Comparison of ENCODE assay signal across 8 cellular contexts in genomic region chr16:57801098-57801855, GRCh38. TPM values are rescaled to one million over a fixed set of nuclear protein-coding genes. Genes with fewer than 3 reads are reported as not detected.
DNase-seq lines count a peak whose midpoint lies in the region; ATAC-seq and TF ChIP-seq lines count a peak whose summit lies in the region.

No MANE protein-coding gene starts in this region.

- POLR2A ChIA-PET in Panc1 (lab: Charles Lee): interaction anchor here (0.6 kb wide), 1 partner anchor 546 kb away, joined by 5 read pairs; no protein-coding TSS in a partner anchor

- H3K4me3 ChIP-seq in Panc1 (ENCODE audit: low read depth in 2 of 2, low read length in 2 of 2) (peak overlapping the region; percentile 54 to 69), epithelial cell of proximal tubule (ENCODE audit: low read depth, low read length) (peak overlapping the region; percentile 84), osteoblast (ENCODE audit: insufficient read depth, low read length) (peak overlapping the region; percentile 88)

- peaks cover 39% of the 10 kb centered on the region for H3K4me1 ChIP-seq in Panc1 (ENCODE audit: control insufficient read depth, insufficient read depth, low read length)
- H3K4me1 ChIP-seq in osteoblast (ENCODE audit: insufficient read depth, low read length): peaks cover 23% of the 10 kb centered on the region

- TSS peak; percentile 62 for BruUV-seq in Panc1 (replicated peaks; lab: Mats Ljungman, UMichigan)

- CTCF ChIA-PET in Panc1 (lab: Charles Lee): interaction anchor here (0.7 kb wide), 1 partner anchor 62 kb away, joined by 3 read pairs; no protein-coding TSS in a partner anchor

- in situ Hi-C loops in Panc1 (cut with HindIII; ENCODE audit: low pct_unique_long_range_greater_than_20kb, low sequenced_read_pairs): no loop called here

- peak; percentile 59; the same call in 1 of the 2 replicates for ATAC-seq in Panc1

- peak; percentile 8 for DNase-seq in COLO829 (ENCODE audit: low spot score)
- DNase-seq in Panc1 (ENCODE audit: low read depth, low spot score): no peak
- DNase-seq in epithelial cell of proximal tubule (ENCODE audit: low read depth): no peak
- peak; percentile 99 for DNase-seq in osteoblast (ENCODE audit: insufficient read length, low spot score, missing footprints)
- DNase-seq in HuH-7.5 (ENCODE audit: low spot score): no peak
- no peak for DNase-seq in cerebellar cortex (ENCODE audit: low spot score)
- no peak for DNase-seq in NCI-H526 (lab: John Stamatoyannopoulos, UW)
- DNase-seq in NCI-H1930 (lab: John Stamatoyannopoulos, UW): no peak

- H3K27ac ChIP-seq in Panc1 (ENCODE audit: low read length) (peak overlapping the region; percentile 82), osteoblast (ENCODE audit: low read depth, low read length) (peak overlapping the region; percentile 81)

- H3K9me3 ChIP-seq in Panc1 (ENCODE audit: control insufficient read depth, insufficient read depth, low read depth, low read length) (no peaks in the 10 kb centered on the region), osteoblast (ENCODE audit: low read depth, low read length) (no peaks in the 10 kb centered on the region)

- H3K36me3 ChIP-seq in Panc1 (ENCODE audit: control insufficient read depth, insufficient read depth, low read length): no peaks in the 10 kb centered on the region
- H3K36me3 ChIP-seq in osteoblast (ENCODE audit: insufficient read depth, low read length): peaks cover 15% of the 10 kb centered on the region

- peak overlapping the region; percentile 97 for H3K4me2 ChIP-seq in osteoblast (ENCODE audit: insufficient read depth, low read length)

- no peaks in the 10 kb centered on the region for H3K27me3 ChIP-seq in Panc1 (ENCODE audit: control insufficient read depth, insufficient read depth, low read length)
- no peaks in the 10 kb centered on the region for H3K27me3 ChIP-seq in osteoblast (ENCODE audit: insufficient read depth, low read length)

- peak overlapping the region; percentile 82 for H2AFZ ChIP-seq in osteoblast (ENCODE audit: low read length)

- intact Hi-C loops in Panc1 (cut with micrococcal nuclease; ENCODE audit: unreplicated experiment): no loop called here

- H4K20me1 ChIP-seq in osteoblast (ENCODE audit: insufficient read depth, low read length): peaks cover 29% of the 10 kb centered on the region

- no peak for TF ChIP-seq CTCF in Panc1 (IDR thresholded peaks at IDR 0.05)
- TF ChIP-seq CTCF in epithelial cell of proximal tubule (conservative IDR thresholded peaks at IDR 0.05; ENCODE audit: low read depth, low read length): no peak
- peak; percentile 17 for TF ChIP-seq CTCF in osteoblast (IDR thresholded peaks at IDR 0.05; ENCODE audit: extremely low read depth, low read depth, low read length)

- H3K79me2 ChIP-seq in osteoblast (ENCODE audit: insufficient read depth, low read length): peaks cover 52% of the 10 kb centered on the region

RNA-seq across cellular contexts. Expression of gene KIFC3, which starts 1.0 kb away (rescaled TPM):
- total RNA-seq in Panc1 (2021; ENCODE audit: unreplicated experiment) (51.5 TPM), epithelial cell of proximal tubule (79.1 and 86.0 TPM in 2 replicates), osteoblast (40.5 and 41.0 TPM in 2 replicates)
- polyA plus RNA-seq in Panc1 (2012; ENCODE audit: insufficient read length): 79.0 TPM

Comparison
In these comparisons a context has a peak if more than half of its experiments do, and no peak if none do; other contexts are left out.
1. DNase-seq: peak in COLO829 (single experiment) and osteoblast (single experiment); none in Panc1 (single experiment), epithelial cell of proximal tubule (single experiment), HuH-7.5 (single experiment), cerebellar cortex (single experiment), NCI-H526 (0 of 2) and NCI-H1930 (0 of 2).
2. Peak in every context shown above with its lines, with median percentiles within 50 percentile points of each other: H3K4me3 ChIP-seq.